ENCODE assay signal across 19 cellular contexts in genomic region chr12:20474443-20474842, GRCh38.
"Had no signal": no experiment of that assay in that cellular context is flagged by ENCODE, and none has a peak within 500 bp of the region (broad histone marks: within the 10 kb centered on the region; RNA-seq: fewer than 3 reads in every experiment).

No MANE protein-coding gene starts in this region.

- FAIRE-seq: small intestine had no signal

- H3K27ac ChIP-seq: neutrophil had no signal

- H3K4me3 ChIP-seq: gastroesophageal sphincter, heart right ventricle, mucosa of descending colon had no signal

- H3K27me3 ChIP-seq: gastroesophageal sphincter, heart right ventricle, neutrophil had no signal

- DNase-seq: activated CD4-positive, alpha-beta T cell treated with anti-CD3 and anti-CD28 coated beads, Interleukin-2, amount 50 U/mL, for 4 hours; activated CD4-positive, CD25-positive, alpha-beta regulatory T cell treated with anti-CD3 and anti-CD28 coated beads, Interleukin-2, amount 50 U/mL, for 72 hours; activated naive CD4-positive, alpha-beta T cell; activated naive CD8-positive, alpha-beta T cell treated with anti-CD3 and anti-CD28 coated beads, Interleukin-2, amount 10 ng/mL, durations not matched to agents 7 days and 5 days; activated T-cell treated with anti-CD3 and anti-CD28 coated beads for 4 hours; anterior cingulate cortex; caudate nucleus; dermis blood vessel endothelial cell; effector memory CD8-positive, alpha-beta T cell; heart right ventricle; islet precursor cell; mammary epithelial cell; mucosa of descending colon; naive thymus-derived CD8-positive, alpha-beta T cell; small intestine; stimulated activated CD4-positive, alpha-beta T cell treated with anti-CD3 and anti-CD28 coated beads, Interleukin-4, amount 100 ng/mL, for 4 hours; stimulated activated naive CD8-positive, alpha-beta T cell treated with anti-CD3 and anti-CD28 coated beads, Interleukin-15, Interleukin-2, amounts not matched to agents 100 U/mL and 50 U/mL, for 24 hours had no signal

- ATAC-seq: effector memory CD8-positive, alpha-beta T cell; gastroesophageal sphincter; mucosa of descending colon; naive thymus-derived CD8-positive, alpha-beta T cell; stimulated activated naive CD8-positive, alpha-beta T cell treated with anti-CD3 and anti-CD28 coated beads, Interleukin-15, Interleukin-2, amounts not matched to agents 100 U/mL and 50 U/mL, for 24 hours had no signal

- H3K36me3 ChIP-seq: gastroesophageal sphincter, heart right ventricle, neutrophil had no signal

- H3K9me3 ChIP-seq: gastroesophageal sphincter, heart right ventricle, mucosa of descending colon, neutrophil had no signal
